22 cellular contexts compared by ENCODE assay signal in genomic region chr10:81570878-81571794, GRCh38.
DNase-seq lines count a peak whose midpoint lies in the region; ATAC-seq, FAIRE-seq and TF ChIP-seq lines count a peak whose summit lies in the region.
"Had no signal": no experiment of that assay in that cellular context is flagged by ENCODE, and none has a peak within 500 bp of the region (broad histone marks: within the 10 kb centered on the region; RNA-seq: fewer than 3 reads in every experiment).

No MANE protein-coding gene starts in this region.

- H3K36me3 ChIP-seq in H7 (replicated peaks; ENCODE audit: control insufficient read depth, insufficient read depth, low read length) (no peaks in the 10 kb centered on the region), kidney (ENCODE audit: control insufficient read depth in 1 of 2, insufficient read depth in 2 of 2, low read length in 2 of 2) (no peaks in the 10 kb centered on the region)
- H3K36me3 ChIP-seq: BE2C, HAP-1 had no signal

- no peaks in the 10 kb centered on the region for H3K27me3 ChIP-seq in H7 (ENCODE audit: control insufficient read depth, insufficient read depth, low read length)
- H3K27me3 ChIP-seq: BE2C had no signal

- no peaks in the 10 kb centered on the region for H3K4me1 Mint-ChIP-seq in chondrocyte (ENCODE audit: low read depth)
- no peaks in the 10 kb centered on the region for H3K4me1 Mint-ChIP-seq in stimulated activated memory B cell treated with anti-CD40 and anti-IgM and Interleukin-4, amounts not matched to agents 10 μg/mL and 1 μg/mL and 100 μg/mL, for 72 hours
- no peaks in the 10 kb centered on the region for H3K4me1 Mint-ChIP-seq in activated T-helper 17 cell treated with anti-CD3 and anti-CD28 coated beads, Interleukin-2, amount 50 U/mL, for 72 hours

- DNase-seq in H7 (peak; percentile 8), chondrocyte (ENCODE audit: low spot score) (peak; percentile 90), kidney (peak; percentile 61), NCI-H1694 (lab: John Stamatoyannopoulos, UW) (no peak)
- DNase-seq: BE2C, DMS79, KG1, NCI-H1092 treated with DMSO at 0.1 percent for 48 hours, NCI-H1436 treated with DMSO at 0.1 percent for 48 hours, NCI-H2029, NCI-H226, NCI-H510A treated with DMSO at 0.1 percent for 48 hours, NCI-H748 treated with DMSO at 0.1 percent for 48 hours, SIG-M5, SK-N-SH had no signal

- intact Hi-C loops in kidney (cut with DNase I), result no loop called here

- TF ChIP-seq CTCF in chondrocyte (IDR thresholded peaks at IDR 0.05) (no peak), kidney (IDR thresholded peaks at IDR 0.05; ENCODE audit: borderline replicate concordance, extremely low read depth, insufficient read depth) (no peak)

- H3K9me3 ChIP-seq in kidney (ENCODE audit: control insufficient read depth in 1 of 2, low read length in 2 of 2), result no peaks in the 10 kb centered on the region
- H3K9me3 ChIP-seq: BE2C, HAP-1, SK-N-SH had no signal

- H3K4me3 Mint-ChIP-seq in chondrocyte (ENCODE audit: unreplicated experiment), result no peak overlapping the region
- no peak overlapping the region for H3K4me3 Mint-ChIP-seq in stimulated activated memory B cell treated with anti-CD40 and anti-IgM and Interleukin-4, amounts not matched to agents 10 μg/mL and 1 μg/mL and 100 μg/mL, for 72 hours
- H3K4me3 Mint-ChIP-seq in activated T-helper 17 cell treated with anti-CD3 and anti-CD28 coated beads, Interleukin-2, amount 50 U/mL, for 72 hours, result no peak overlapping the region

- no peak overlapping the region for H3K27ac Mint-ChIP-seq in chondrocyte (ENCODE audit: unreplicated experiment)
- no peak overlapping the region for H3K27ac Mint-ChIP-seq in stimulated activated memory B cell treated with anti-CD40 and anti-IgM and Interleukin-4, amounts not matched to agents 10 μg/mL and 1 μg/mL and 100 μg/mL, for 72 hours
- no peak overlapping the region for H3K27ac Mint-ChIP-seq in activated T-helper 17 cell treated with anti-CD3 and anti-CD28 coated beads, Interleukin-2, amount 50 U/mL, for 72 hours

- no peaks in the 10 kb centered on the region for H3K4me1 ChIP-seq in kidney (ENCODE audit: control insufficient read depth in 1 of 2, insufficient read depth in 1 of 2, low read depth in 1 of 2, low read length in 2 of 2)
- H3K4me1 ChIP-seq: BE2C, HAP-1 had no signal

- ATAC-seq in stimulated activated memory B cell treated with anti-CD40 and anti-IgM and Interleukin-4, amounts not matched to agents 10 μg/mL and 1 μg/mL and 100 μg/mL, for 72 hours, result peak; percentile 24
- ATAC-seq in activated T-helper 17 cell treated with anti-CD3 and anti-CD28 coated beads, Interleukin-2, amount 50 U/mL, for 72 hours (replicated peaks), result no peak
- ATAC-seq in HG03045 (IDR thresholded peaks at IDR 0.05; ENCODE audit: unreplicated experiment), result no peak

- FAIRE-seq in kidney (lab: Jason Lieb, UNC), result no peak
- FAIRE-seq: D721Med had no signal

- H3K36me3 Mint-ChIP-seq in chondrocyte (ENCODE audit: low read depth), result no peaks in the 10 kb centered on the region
- no peaks in the 10 kb centered on the region for H3K36me3 Mint-ChIP-seq in stimulated activated memory B cell treated with anti-CD40 and anti-IgM and Interleukin-4, amounts not matched to agents 10 μg/mL and 1 μg/mL and 100 μg/mL, for 72 hours
- H3K36me3 Mint-ChIP-seq in activated T-helper 17 cell treated with anti-CD3 and anti-CD28 coated beads, Interleukin-2, amount 50 U/mL, for 72 hours (ENCODE audit: low read depth), result no peaks in the 10 kb centered on the region

- H3K9ac ChIP-seq in kidney (ENCODE audit: low read length in 2 of 2), result no peak overlapping the region
- H3K9ac ChIP-seq: SK-N-SH had no signal

- no peak overlapping the region for H3K4me3 ChIP-seq in H7 (ENCODE audit: insufficient read depth, low read depth, low read length)
- no peak overlapping the region for H3K4me3 ChIP-seq in kidney (ENCODE audit: low read length in 2 of 2)
- H3K4me3 ChIP-seq: HAP-1 had no signal

- H3K27ac ChIP-seq in kidney (ENCODE audit: low read depth in 2 of 2, low read length in 2 of 2), result no peak overlapping the region
- H3K27ac ChIP-seq: HL-60, RWPE1 had no signal

- peaks cover 24% of the 10 kb centered on the region for H3K9me3 Mint-ChIP-seq in chondrocyte (ENCODE audit: low read depth)
- peaks cover 2% of the 10 kb centered on the region for H3K9me3 Mint-ChIP-seq in stimulated activated memory B cell treated with anti-CD40 and anti-IgM and Interleukin-4, amounts not matched to agents 10 μg/mL and 1 μg/mL and 100 μg/mL, for 72 hours
- H3K9me3 Mint-ChIP-seq in activated T-helper 17 cell treated with anti-CD3 and anti-CD28 coated beads, Interleukin-2, amount 50 U/mL, for 72 hours, result peaks cover 16% of the 10 kb centered on the region

- peaks cover 2% of the 10 kb centered on the region for H3K27me3 Mint-ChIP-seq in chondrocyte (ENCODE audit: low read depth)
- H3K27me3 Mint-ChIP-seq in stimulated activated memory B cell treated with anti-CD40 and anti-IgM and Interleukin-4, amounts not matched to agents 10 μg/mL and 1 μg/mL and 100 μg/mL, for 72 hours, result no peaks in the 10 kb centered on the region
- H3K27me3 Mint-ChIP-seq in activated T-helper 17 cell treated with anti-CD3 and anti-CD28 coated beads, Interleukin-2, amount 50 U/mL, for 72 hours, result no peaks in the 10 kb centered on the region
